23 cellular contexts compared by ENCODE assay signal in the genomic region with DNA sequence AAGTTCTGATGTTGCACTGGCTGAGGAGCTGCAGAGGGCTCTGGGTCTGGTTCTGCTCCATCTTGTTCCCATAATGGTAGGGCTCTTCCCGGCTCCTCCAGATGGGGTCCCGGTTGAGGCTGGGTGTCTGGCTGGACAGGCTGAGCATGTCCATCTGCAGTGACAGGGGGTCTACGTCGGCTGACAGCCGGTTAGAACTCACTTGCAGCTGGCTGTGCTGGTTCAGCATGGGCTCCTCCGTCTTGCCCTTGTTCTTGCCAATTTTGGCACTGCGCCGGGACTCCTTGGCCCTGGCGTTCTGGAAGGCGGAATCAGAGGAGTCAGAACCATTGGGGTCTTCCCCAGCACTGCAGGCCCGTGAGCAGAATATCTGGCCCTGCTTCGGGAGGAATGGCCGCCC.
"Had no signal": no experiment of that assay in that cellular context is flagged by ENCODE, and none has a peak within 500 bp of the region (broad histone marks: within the 10 kb centered on the region; RNA-seq: fewer than 3 reads in every experiment).

No MANE protein-coding gene starts in this region.

- ATAC-seq: HepG2, K562, Panc1, PC-3 had no signal

- H3K27ac ChIP-seq: KMS-11, SJSA1, SK-N-MC had no signal

- H3K4me2 ChIP-seq: KMS-11 had no signal

- DNase-seq: Kasumi-1, MM.1S, NCI-H1092 treated with DMSO at 0.1 percent for 48 hours, NCI-H1436, NCI-H187, NCI-H2029, NCI-H2081 treated with DMSO at 0.1 percent for 48 hours, NCI-H2171, NCI-H226, NCI-H446, NCI-H510A, NCI-H524 treated with DMSO at 0.1 percent for 48 hours, NCI-H69, PC-3, Right ventricle myocardium superior, SIG-M5, SW 1271 had no signal

- H3K9ac ChIP-seq: KMS-11 had no signal

- H3K9me3 ChIP-seq: SJSA1 had no signal

- H3K27me3 ChIP-seq: SJSA1 had no signal

- H3K4me3 ChIP-seq: K562, SJSA1, SK-N-MC had no signal
